Comparison of ENCODE assay signal across 11 cellular contexts in the genomic region with DNA sequence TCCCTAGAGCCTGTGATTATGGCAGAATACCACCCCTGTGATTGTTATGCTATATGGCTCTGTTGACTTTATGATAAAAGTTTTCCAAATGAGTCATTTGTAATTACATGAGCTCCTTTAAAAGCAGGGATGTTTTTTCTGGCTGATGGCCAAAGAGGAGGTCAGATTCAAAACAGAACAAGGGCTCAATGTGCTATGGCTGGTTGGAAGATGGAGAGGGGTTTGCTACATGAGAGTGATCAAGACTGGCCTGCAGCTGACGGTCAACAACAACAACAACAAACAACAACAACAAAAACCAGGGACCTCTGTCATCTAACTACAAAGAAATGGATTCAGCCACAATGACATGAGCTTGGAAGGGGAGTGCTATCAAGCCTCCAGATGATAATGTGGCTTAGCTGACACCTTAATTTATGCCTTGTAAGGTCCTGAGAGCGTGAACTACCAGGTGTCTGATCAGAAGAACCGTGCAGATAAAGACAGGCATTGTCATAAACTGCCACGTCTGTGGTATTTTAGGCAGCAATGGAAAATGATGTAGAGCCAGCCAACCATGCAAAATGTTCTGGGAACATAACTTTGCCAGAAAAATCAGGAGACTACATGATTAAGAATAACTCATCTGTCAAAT. TPM values are rescaled to one million over a fixed set of nuclear protein-coding genes. Genes with fewer than 3 reads are reported as not detected.
A peak's percentile ranks its signal among the peaks of the same experiment; 100 is the strongest.
DNase-seq lines count a peak whose midpoint lies in the region; ATAC-seq and TF ChIP-seq lines count a peak whose summit lies in the region.
"Had no signal": no experiment of that assay in that cellular context is flagged by ENCODE, and none has a peak within 500 bp of the region (broad histone marks: within the 10 kb centered on the region; RNA-seq: fewer than 3 reads in every experiment).

No MANE protein-coding gene starts in this region.

- POLR2A ChIA-PET in HCT116 (lab: Charles Lee): interaction anchor here (1.1 kb wide), 1 partner anchor 9 kb away, joined by 4 read pairs; no protein-coding TSS in a partner anchor

- TF ChIP-seq POLR2A in HCT116 (IDR thresholded peaks at IDR 0.05; ENCODE audit: borderline replicate concordance, extremely low read depth, insufficient read depth, insufficient read length): no peak

- H3K4me2 ChIP-seq in HCT116 (ENCODE audit: low read length): peak overlapping the region; percentile 34

- no peak for TF ChIP-seq RAD21 in HCT116 (IDR thresholded peaks at IDR 0.05; ENCODE audit: low read depth)

- no peaks in the 10 kb centered on the region for H3K9me3 ChIP-seq in HCT116 (ENCODE audit: control insufficient read depth in 1 of 2, insufficient read depth in 1 of 2, low read depth in 1 of 2, low read length in 2 of 2)

- BruUV-seq in HCT116 (replicated peaks; lab: Mats Ljungman, UMichigan): no TSS peak

- peak; percentile 92 for ATAC-seq in HCT116
- no peak for ATAC-seq in HG02885 (IDR thresholded peaks at IDR 0.05; ENCODE audit: poor library complexity, unreplicated experiment)
- ATAC-seq in GM21526 (IDR thresholded peaks at IDR 0.05; ENCODE audit: low FRiP score, unreplicated experiment): no peak
- ATAC-seq: activated T-cell treated with anti-CD3 and anti-CD28 coated beads, Interleukin-2, amount 50 U/mL, for 4 hours had no signal

- no peak overlapping the region for H3K9ac ChIP-seq in HCT116 (ENCODE audit: low read length)

- no peaks in the 10 kb centered on the region for H4K20me1 ChIP-seq in HCT116 (ENCODE audit: insufficient read depth)

- intact Hi-C loops in HCT116 (cut with micrococcal nuclease): no loop called here

- H3K27ac ChIP-seq in HCT116 (ENCODE audit: low read depth, low read length): no peak overlapping the region

- RAD21 ChIA-PET in HCT116 (lab: Charles Lee; ENCODE audit: low non-redundant PET in 1 of 2, low total read pairs in 2 of 2, uncharacterized antibody in 2 of 2, unreplicated experiment in 2 of 2): no interaction called here

- peaks cover 17 to 18% of the 10 kb centered on the region in 2 experiments for H3K4me1 ChIP-seq in HCT116 (ENCODE audit: control insufficient read depth in 1 of 2, insufficient read depth in 2 of 2, low read length in 2 of 2)

- DNase-seq in HCT116 (ENCODE audit: low read depth, low spot score) (peak; percentile 72), NCI-H446 treated with DMSO at 0.1 percent for 48 hours (lab: John Stamatoyannopoulos, UW) (peak; percentile 53), epithelial cell of esophagus (ENCODE audit: low read depth) (peak; percentile 86), skeletal muscle cell (ENCODE audit: low read depth) (peak; percentile 47), activated gamma-delta T cell (lab: John Stamatoyannopoulos, UW) (no peak), hippocampal formation (lab: John Stamatoyannopoulos, UW) (no peak)
- DNase-seq: activated T-cell treated with anti-CD3 and anti-CD28 coated beads, Interleukin-2, amount 50 U/mL, for 4 hours; MM.1S had no signal

- peaks cover 47% of the 10 kb centered on the region for H3K27me3 ChIP-seq in HCT116 (ENCODE audit: insufficient read depth, low read length)

- no peak overlapping the region for H3K4me3 ChIP-seq in HCT116 (replicated peaks in 1 of 2; ENCODE audit: low read depth in 1 of 2, low read length in 2 of 2)
- H3K4me3 ChIP-seq in epithelial cell of esophagus (ENCODE audit: low read length): no peak overlapping the region
- H3K4me3 ChIP-seq in skeletal muscle cell (ENCODE audit: low read depth, low read length): no peak overlapping the region
- H3K4me3 ChIP-seq: lung had no signal

- CTCF ChIA-PET in HCT116 (lab: Charles Lee): interaction anchor here (1.4 kb wide), 1 partner anchor 30 kb away, joined by 4 read pairs; no protein-coding TSS in a partner anchor

- no peak for TF ChIP-seq CTCF in HCT116 (IDR thresholded peaks at IDR 0.05 in 2 of 3, conservative IDR thresholded peaks at IDR 0.05 in 1 of 3; ENCODE audit: borderline replicate concordance in 1 of 3, insufficient read depth in 1 of 3, low read depth in 2 of 3, low read length in 2 of 3)
- no peak for TF ChIP-seq CTCF in epithelial cell of esophagus (IDR thresholded peaks at IDR 0.05; ENCODE audit: insufficient read depth, low read depth, low read length, missing control alignments)

- no peak overlapping the region for H2AFZ ChIP-seq in HCT116 (ENCODE audit: low read depth, low read length, poor library complexity, severe bottlenecking)

- H3K9me2 ChIP-seq in HCT116 (ENCODE audit: insufficient read depth): no peaks in the 10 kb centered on the region

- H3K36me3 ChIP-seq in HCT116 (ENCODE audit: control insufficient read depth in 1 of 2, insufficient read depth in 2 of 2, low read length in 2 of 2): no peaks in the 10 kb centered on the region

- no peaks in the 10 kb centered on the region for H3K79me2 ChIP-seq in HCT116 (ENCODE audit: insufficient read depth, low read length)

TF ChIP-seq in HCT116, 20 proteins besides CTCF, POLR2A, EP300 and RAD21 (continues in another document):
- TF ChIP-seq, protein P1, sequence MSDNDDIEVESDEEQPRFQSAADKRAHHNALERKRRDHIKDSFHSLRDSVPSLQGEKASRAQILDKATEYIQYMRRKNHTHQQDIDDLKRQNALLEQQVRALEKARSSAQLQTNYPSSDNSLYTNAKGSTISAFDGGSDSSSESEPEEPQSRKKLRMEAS (IDR thresholded peaks at IDR 0.05): 0 out of 2 replicates have a peak, but pooled peaks have one; percentile 16
- no peak for TF ChIP-seq EZH2 (IDR thresholded peaks at IDR 0.05)
- TF ChIP-seq ZBTB33 (IDR thresholded peaks at IDR 0.05; ENCODE audit: extremely low read depth, insufficient replicate concordance, low read length): no peak
- TF ChIP-seq JUND (IDR thresholded peaks at IDR 0.05): peak; percentile 89
- TF ChIP-seq SIN3A (IDR thresholded peaks at IDR 0.05; ENCODE audit: low read depth): 0 out of 2 replicates have a peak, but pooled peaks have one; percentile 39
- TF ChIP-seq POLR2AphosphoS5 (IDR thresholded peaks at IDR 0.05; ENCODE audit: low read depth, low read length): peak; percentile 39; the same call in 1 of the 2 replicates
- TF ChIP-seq, protein P2, sequence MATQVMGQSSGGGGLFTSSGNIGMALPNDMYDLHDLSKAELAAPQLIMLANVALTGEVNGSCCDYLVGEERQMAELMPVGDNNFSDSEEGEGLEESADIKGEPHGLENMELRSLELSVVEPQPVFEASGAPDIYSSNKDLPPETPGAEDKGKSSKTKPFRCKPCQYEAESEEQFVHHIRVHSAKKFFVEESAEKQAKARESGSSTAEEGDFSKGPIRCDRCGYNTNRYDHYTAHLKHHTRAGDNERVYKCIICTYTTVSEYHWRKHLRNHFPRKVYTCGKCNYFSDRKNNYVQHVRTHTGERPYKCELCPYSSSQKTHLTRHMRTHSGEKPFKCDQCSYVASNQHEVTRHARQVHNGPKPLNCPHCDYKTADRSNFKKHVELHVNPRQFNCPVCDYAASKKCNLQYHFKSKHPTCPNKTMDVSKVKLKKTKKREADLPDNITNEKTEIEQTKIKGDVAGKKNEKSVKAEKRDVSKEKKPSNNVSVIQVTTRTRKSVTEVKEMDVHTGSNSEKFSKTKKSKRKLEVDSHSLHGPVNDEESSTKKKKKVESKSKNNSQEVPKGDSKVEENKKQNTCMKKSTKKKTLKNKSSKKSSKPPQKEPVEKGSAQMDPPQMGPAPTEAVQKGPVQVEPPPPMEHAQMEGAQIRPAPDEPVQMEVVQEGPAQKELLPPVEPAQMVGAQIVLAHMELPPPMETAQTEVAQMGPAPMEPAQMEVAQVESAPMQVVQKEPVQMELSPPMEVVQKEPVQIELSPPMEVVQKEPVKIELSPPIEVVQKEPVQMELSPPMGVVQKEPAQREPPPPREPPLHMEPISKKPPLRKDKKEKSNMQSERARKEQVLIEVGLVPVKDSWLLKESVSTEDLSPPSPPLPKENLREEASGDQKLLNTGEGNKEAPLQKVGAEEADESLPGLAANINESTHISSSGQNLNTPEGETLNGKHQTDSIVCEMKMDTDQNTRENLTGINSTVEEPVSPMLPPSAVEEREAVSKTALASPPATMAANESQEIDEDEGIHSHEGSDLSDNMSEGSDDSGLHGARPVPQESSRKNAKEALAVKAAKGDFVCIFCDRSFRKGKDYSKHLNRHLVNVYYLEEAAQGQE (IDR thresholded peaks at IDR 0.05; ENCODE audit: low read depth): no peak
- TF ChIP-seq YY1 (IDR thresholded peaks at IDR 0.05; ENCODE audit: extremely low read depth, insufficient replicate concordance, low read depth, low read length): no peak
- TF ChIP-seq ELF1 (IDR thresholded peaks at IDR 0.05; ENCODE audit: borderline replicate concordance, low read depth): no peak
- TF ChIP-seq ZNF274 (IDR thresholded peaks at IDR 0.05; ENCODE audit: low read depth, low read length): no peak
- TF ChIP-seq SRF (IDR thresholded peaks at IDR 0.05; ENCODE audit: low read depth): no peak
- TF ChIP-seq CBX3 (IDR thresholded peaks at IDR 0.05; ENCODE audit: low read depth): peak; percentile 70; the same call in 1 of the 2 replicates
- TF ChIP-seq ZFX (IDR thresholded peaks at IDR 0.05): no peak
- no peak for TF ChIP-seq EZH2phosphoT487 (IDR thresholded peaks at IDR 0.05; ENCODE audit: borderline replicate concordance)
- peak; percentile 65 for TF ChIP-seq SP1 (IDR thresholded peaks at IDR 0.05; ENCODE audit: low read depth)
- TF ChIP-seq EGR1 (IDR thresholded peaks at IDR 0.05; ENCODE audit: low read depth): peak; percentile 43; the same call in 1 of the 2 replicates
- TF ChIP-seq TCF7L2 (IDR thresholded peaks at IDR 0.05; ENCODE audit: borderline replicate concordance, extremely low read depth, insufficient read depth, insufficient read length): no peak
- TF ChIP-seq ATF3 (IDR thresholded peaks at IDR 0.05): peak; percentile 15; the same call in 1 of the 2 replicates

RNA-seq across cellular contexts. Expression of gene PIWIL3, which starts 47.2 kb away (rescaled TPM):
- not detected for total RNA-seq in HCT116 (2021; ENCODE audit: unreplicated experiment)
- polyA plus RNA-seq in HCT116 (2012): not detected in 2 replicates
- total RNA-seq: activated T-cell treated with anti-CD3 and anti-CD28 coated beads, Interleukin-2, amount 50 U/mL, for 4 hours; lung had no signal
- polyA plus RNA-seq: lung had no signal

Comparison
In these comparisons a context has a peak if more than half of its experiments do, and no peak if none do; other contexts are left out.
1. DNase-seq: peak in HCT116 (single experiment), NCI-H446 treated with DMSO at 0.1 percent for 48 hours (single experiment), epithelial cell of esophagus (single experiment) and skeletal muscle cell (single experiment); none in activated gamma-delta T cell (single experiment) and hippocampal formation (0 of 2).